In genomic region chr1:162690672-162691434, GRCh38 we compare ENCODE assay signal across 8 cellular contexts. TPM values are rescaled to one million over a fixed set of nuclear protein-coding genes. Genes with fewer than 3 reads are reported as not detected.
A peak's percentile ranks its signal among the peaks of the same experiment; 100 is the strongest.
DNase-seq lines count a peak whose midpoint lies in the region; ATAC-seq, FAIRE-seq and TF ChIP-seq lines count a peak whose summit lies in the region.

No MANE protein-coding gene starts in this region.

- TF ChIP-seq POLR2A in H54 (IDR thresholded peaks at IDR 0.05; ENCODE audit: low read depth, low read length): no peak
- no peak for TF ChIP-seq POLR2A in gastrocnemius medialis (IDR thresholded peaks at IDR 0.05)

- H3K4me3 ChIP-seq in SJSA1 (no peak overlapping the region), gastrocnemius medialis (no peak overlapping the region)

- H3K27me3 ChIP-seq in SJSA1 (replicated peaks) (no peaks in the 10 kb centered on the region), foreskin keratinocyte (no peaks in the 10 kb centered on the region), gastrocnemius medialis (no peaks in the 10 kb centered on the region)

- no peaks in the 10 kb centered on the region for H3K9me3 ChIP-seq in SJSA1 (replicated peaks)
- H3K9me3 ChIP-seq in gastrocnemius medialis: no peaks in the 10 kb centered on the region

- DNase-seq in H54 (ENCODE audit: insufficient read length, low spot score) (peak; percentile 51), SJSA1 (ENCODE audit: low read depth in 1 of 2, low spot score in 2 of 2) (peak; percentile 93 to 96), foreskin keratinocyte (peak; percentile 86 to 94), gastrocnemius medialis (peak; percentile 38 to 74), NCI-H1048 (lab: John Stamatoyannopoulos, UW) (no peak), cerebellar nuclear complex (lab: John Stamatoyannopoulos, UW) (no peak)
- DNase-seq in activated CD4-positive, alpha-beta T cell treated with anti-CD3 and anti-CD28 coated beads for 48 hours: no peak

- intact Hi-C loops in gastrocnemius medialis (cut with DNase I; ENCODE audit: low total_unique reads): no loop called here

- H3K36me3 ChIP-seq in SJSA1 (peaks cover 10% of the 10 kb centered on the region; the same call in 1 of the 2 replicates), gastrocnemius medialis (no peaks in the 10 kb centered on the region)

- ATAC-seq in foreskin keratinocyte (peak; percentile 98), gastrocnemius medialis (peak; percentile 73 to 76), GM21825 (IDR thresholded peaks at IDR 0.05; ENCODE audit: unreplicated experiment) (no peak)

- peak overlapping the region; percentile 75 for H3K27ac ChIP-seq in SJSA1
- H3K27ac ChIP-seq in foreskin keratinocyte: peak overlapping the region; percentile 56
- peak overlapping the region; percentile 41 to 63 (median 56) for H3K27ac ChIP-seq in gastrocnemius medialis

- FAIRE-seq in H54 (lab: Jason Lieb, UNC): peak; percentile 15

- TF ChIP-seq CTCF in foreskin keratinocyte (conservative IDR thresholded peaks at IDR 0.05) (no peak), gastrocnemius medialis (IDR thresholded peaks at IDR 0.05 in 4 of 5, conservative IDR thresholded peaks at IDR 0.05 in 1 of 5) (no peak)

- in situ Hi-C loops in gastrocnemius medialis (cut with MboI; ENCODE audit: low sequenced_read_pairs in 4 of 4): no loop called here

- peaks cover 40% of the 10 kb centered on the region for H3K4me1 ChIP-seq in SJSA1 (replicated peaks)
- peaks cover 13% of the 10 kb centered on the region for H3K4me1 ChIP-seq in foreskin keratinocyte
- peaks cover 24 to 39% of the 10 kb centered on the region in 2 donors for H3K4me1 ChIP-seq in gastrocnemius medialis

RNA-seq across cellular contexts. Expression of gene DDR2, which starts 58.6 kb away (rescaled TPM):
- 52.7 and 62.8 TPM in 2 replicates for total RNA-seq in SJSA1 (2014; rRNA removed; shearing (Covaris generic))
- 0.18 and 0.41 TPM in 2 replicates for total RNA-seq in foreskin keratinocyte
- 0.03 and 0.06 TPM in 2 replicates for polyA plus RNA-seq in foreskin keratinocyte
- total RNA-seq in gastrocnemius medialis: 10 to 100 TPM in 2 of 4 donors, 1 to 10 TPM in 2; 9.8 to 15.4 (median 10.6) TPM

Comparison
In these comparisons a context has a peak if more than half of its experiments do, and no peak if none do; other contexts are left out.
1. DNase-seq: peak in H54 (single experiment), SJSA1 (2 of 2), foreskin keratinocyte (2 of 2) and gastrocnemius medialis (2 of 2); none in activated CD4-positive, alpha-beta T cell treated with anti-CD3 and anti-CD28 coated beads for 48 hours (single experiment), NCI-H1048 (single experiment) and cerebellar nuclear complex (0 of 2).
2. Peak in every context shown above with its lines, with median percentiles within 50 percentile points of each other: H3K27ac ChIP-seq.